1 cellular context compared by ENCODE assay signal in the genomic region with DNA sequence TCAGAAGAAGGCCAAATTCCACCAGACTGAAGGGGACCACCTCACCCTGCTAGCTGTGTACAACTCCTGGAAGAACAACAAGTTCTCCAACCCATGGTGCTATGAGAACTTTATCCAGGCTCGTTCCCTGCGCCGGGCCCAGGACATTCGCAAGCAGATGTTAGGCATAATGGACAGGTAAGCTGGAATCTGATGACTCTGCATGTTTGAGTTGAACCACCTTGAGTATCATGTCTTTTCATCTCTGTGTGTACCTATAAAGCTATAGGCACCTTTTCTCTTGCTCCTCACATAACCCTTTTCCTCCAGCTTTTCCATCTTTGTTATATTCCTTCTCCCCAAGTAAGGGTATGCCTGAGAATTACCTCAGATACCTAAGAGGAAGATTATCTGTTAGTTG.
TF ChIP-seq lines count a peak whose summit lies in the region.

No MANE protein-coding gene starts in this region.

TF ChIP-seq in IMR-90, 13 proteins besides CTCF, POLR2A, EP300 and RAD21:
- TF ChIP-seq FOS (IDR thresholded peaks at IDR 0.05; ENCODE audit: low read depth, low read length): no peak
- TF ChIP-seq RFX5 (IDR thresholded peaks at IDR 0.05; ENCODE audit: low read depth, low read length): no peak
- TF ChIP-seq MAZ (IDR thresholded peaks at IDR 0.05; ENCODE audit: borderline replicate concordance, low read depth, low read length): no peak
- no peak for TF ChIP-seq RCOR1 (IDR thresholded peaks at IDR 0.05; ENCODE audit: insufficient replicate concordance, low read length)
- TF ChIP-seq MAFK (IDR thresholded peaks at IDR 0.05; ENCODE audit: low read depth, low read length): peak; percentile 74
- no peak for TF ChIP-seq USF2 (IDR thresholded peaks at IDR 0.05; ENCODE audit: low read depth, low read length)
- no peak for TF ChIP-seq SMC3 (IDR thresholded peaks at IDR 0.05; ENCODE audit: low read depth, low read length)
- TF ChIP-seq CEBPB (IDR thresholded peaks at IDR 0.05; ENCODE audit: low read depth, low read length): no peak
